ENCODE assay signal across 1 cellular context in the genomic region with DNA sequence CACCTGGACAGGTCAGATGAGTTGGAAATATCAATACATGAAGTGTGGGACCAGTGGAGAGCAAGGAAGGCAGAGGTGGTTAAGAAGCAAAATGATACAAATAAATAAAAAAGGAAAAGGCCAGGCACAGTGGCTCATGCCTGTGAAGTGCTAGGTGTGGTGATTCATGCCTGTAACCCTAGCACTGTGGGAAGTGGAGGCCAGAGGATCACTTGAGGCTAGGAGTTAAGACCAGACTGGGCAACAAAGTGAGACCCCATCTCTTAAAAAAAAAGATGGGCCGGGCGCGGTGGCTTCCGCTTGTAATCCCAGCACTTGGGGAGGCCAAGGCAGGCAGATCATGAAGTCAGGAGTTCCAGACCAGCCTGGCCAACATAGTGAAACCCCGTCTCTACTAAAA.
TF ChIP-seq lines count a peak whose summit lies in the region.

No MANE protein-coding gene starts in this region.

TF ChIP-seq in IMR-90, 13 proteins besides CTCF, POLR2A, EP300 and RAD21 (continued from another document):
- no peak for TF ChIP-seq ELK1 (IDR thresholded peaks at IDR 0.05; ENCODE audit: borderline replicate concordance, low read depth, low read length)
- no peak for TF ChIP-seq CEBPB (IDR thresholded peaks at IDR 0.05; ENCODE audit: low read depth, low read length)
- TF ChIP-seq MAFK (IDR thresholded peaks at IDR 0.05; ENCODE audit: low read depth, low read length) = no peak
